ENCODE assay signal across 13 cellular contexts in the genomic region with DNA sequence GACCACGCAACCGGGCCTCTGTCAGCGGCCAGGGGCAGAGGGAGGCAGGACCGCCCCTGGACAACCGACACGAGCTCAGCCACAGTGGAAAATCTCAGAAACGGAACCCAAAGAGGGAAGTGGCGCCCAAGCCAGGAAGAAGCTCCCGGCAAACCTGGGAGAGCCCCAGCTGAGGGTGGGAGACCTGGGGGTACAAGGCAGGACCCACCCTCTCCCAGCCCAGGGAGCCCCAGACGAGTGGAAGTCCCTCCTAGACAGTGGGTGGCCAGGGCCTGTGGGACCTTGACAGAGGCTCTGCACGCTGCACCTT. TPM values are rescaled to one million over a fixed set of nuclear protein-coding genes. Genes with fewer than 3 reads are reported as not detected.
A peak's percentile ranks its signal among the peaks of the same experiment; 100 is the strongest.
DNase-seq lines count a peak whose midpoint lies in the region; ATAC-seq, FAIRE-seq and TF ChIP-seq lines count a peak whose summit lies in the region.
"Had no signal": no experiment of that assay in that cellular context is flagged by ENCODE, and none has a peak within 500 bp of the region (broad histone marks: within the 10 kb centered on the region; RNA-seq: fewer than 3 reads in every experiment).

No MANE protein-coding gene starts in this region.

- H3K27me3 Mint-ChIP-seq in activated CD8-positive, alpha-beta T cell treated with anti-CD3 and anti-CD28 coated beads for 36 hours, result no peaks in the 10 kb centered on the region

- peaks cover 10 to 16% of the 10 kb centered on the region in 2 donors for H3K4me1 ChIP-seq in small intestine (ENCODE audit: control insufficient read depth in 2 of 2, insufficient read depth in 1 of 2, low read depth in 1 of 2, low read length in 1 of 2)

- H3K4me1 Mint-ChIP-seq in activated CD8-positive, alpha-beta T cell treated with anti-CD3 and anti-CD28 coated beads for 36 hours (ENCODE audit: low read depth), result peaks cover 65% of the 10 kb centered on the region

- DNase-seq in HL-60 (ENCODE audit: low read depth in 1 of 2, low spot score in 1 of 2), result peak in 1 of 2 experiments; percentile 37
- DNase-seq in activated CD8-positive, alpha-beta T cell treated with anti-CD3 and anti-CD28 coated beads for 36 hours, result no peak
- DNase-seq in small intestine, result no peak
- no peak for DNase-seq in NCI-H526 (lab: John Stamatoyannopoulos, UW)
- DNase-seq: activated CD4-positive, alpha-beta T cell treated with anti-CD3 and anti-CD28 coated beads for 1 hour; activated naive CD4-positive, alpha-beta T cell treated with anti-CD3 and anti-CD28 coated beads, Interleukin-2, amount 50 U/mL, for 16 hours; DMS 273 treated with DMSO at 0.1 percent for 48 hours; NCI-H446; SHP77 had no signal

- H3K9me3 Mint-ChIP-seq in activated CD8-positive, alpha-beta T cell treated with anti-CD3 and anti-CD28 coated beads for 36 hours, result no peaks in the 10 kb centered on the region

- H3K36me3 Mint-ChIP-seq in activated CD8-positive, alpha-beta T cell treated with anti-CD3 and anti-CD28 coated beads for 36 hours (ENCODE audit: low read depth), result peaks cover 2% of the 10 kb centered on the region

- no peak for FAIRE-seq in small intestine (lab: Jason Lieb, UNC)

- H3K4me3 Mint-ChIP-seq in activated CD8-positive, alpha-beta T cell treated with anti-CD3 and anti-CD28 coated beads for 36 hours, result peak overlapping the region; percentile 50

- 62 to 81% (median 67%) methylated on average over 10 to 11 of the region's 11 CpGs for WGBS in small intestine, 3 donors

- H3K9me3 ChIP-seq in small intestine (ENCODE audit: control insufficient read depth, low read depth), result no peaks in the 10 kb centered on the region

- intact Hi-C loops in activated CD8-positive, alpha-beta T cell treated with anti-CD3 and anti-CD28 coated beads for 36 hours (cut with micrococcal nuclease), result no loop called here

- H3K27ac Mint-ChIP-seq in activated CD8-positive, alpha-beta T cell treated with anti-CD3 and anti-CD28 coated beads for 36 hours, result no peak overlapping the region

- H3K4me3 ChIP-seq in HL-60 (replicated peaks; ENCODE audit: insufficient read depth, low read length), result no peak overlapping the region
- peak overlapping the region in 1 of 2 donors; percentile 95 for H3K4me3 ChIP-seq in small intestine (ENCODE audit: low read depth in 1 of 2, low read length in 2 of 2)
- H3K4me3 ChIP-seq: smooth muscle cell had no signal

- CTCF ChIA-PET in activated CD8-positive, alpha-beta T cell treated with anti-CD3 and anti-CD28 coated beads for 36 hours (lab: Charles Lee), result interaction anchor here (1.1 kb wide), 1 partner anchor 58 kb away, joined by 3 read pairs; no protein-coding TSS in a partner anchor

- TF ChIP-seq CTCF in HL-60 (IDR thresholded peaks at IDR 0.05; ENCODE audit: insufficient read depth, low read length), result no peak
- TF ChIP-seq CTCF in activated CD8-positive, alpha-beta T cell treated with anti-CD3 and anti-CD28 coated beads for 36 hours (IDR thresholded peaks at IDR 0.05), result no peak

- H3K27me3 ChIP-seq in HL-60 (ENCODE audit: insufficient read depth, poor library complexity, severe bottlenecking) (no peaks in the 10 kb centered on the region), layer of hippocampus (ENCODE audit: control insufficient read depth, insufficient read depth, low read length) (no peaks in the 10 kb centered on the region), small intestine (ENCODE audit: control insufficient read depth in 2 of 2, insufficient read depth in 2 of 2, low read length in 2 of 2) (no peaks in the 10 kb centered on the region)

- H3K27ac ChIP-seq in HL-60 (replicated peaks) (peak overlapping the region; percentile 66), layer of hippocampus (ENCODE audit: low read depth, low read length) (peak overlapping the region; percentile 65), small intestine (ENCODE audit: low read depth in 1 of 2, low read length in 1 of 2) (peak overlapping the region; percentile 46 to 96)

- H3K36me3 ChIP-seq in small intestine (ENCODE audit: control insufficient read depth in 2 of 2, insufficient read depth in 2 of 2, low read length in 2 of 2), result no peaks in the 10 kb centered on the region

- no peak for ATAC-seq in activated CD8-positive, alpha-beta T cell treated with anti-CD3 and anti-CD28 coated beads for 36 hours
- ATAC-seq in GM18873 (IDR thresholded peaks at IDR 0.05; ENCODE audit: low FRiP score, unreplicated experiment) (no peak), HG03460 (IDR thresholded peaks at IDR 0.05; ENCODE audit: unreplicated experiment) (no peak)

- POLR2A ChIA-PET in activated CD8-positive, alpha-beta T cell treated with anti-CD3 and anti-CD28 coated beads for 36 hours (lab: Charles Lee), result interaction anchor here (1.2 kb wide), 1 partner anchor 59 kb away, joined by 3 read pairs; no protein-coding TSS in a partner anchor

RNA-seq across cellular contexts. Expression of a gene that starts 3.0 kb away (rescaled TPM):
- total RNA-seq in activated CD8-positive, alpha-beta T cell treated with anti-CD3 and anti-CD28 coated beads for 36 hours, result 10 to 100 TPM; 21.6 to 24.8 TPM
- 10 to 100 TPM; 32.7 to 49.2 (median 39.8) TPM for polyA plus RNA-seq in small intestine
